9 cellular contexts compared by ENCODE assay signal in the genomic region with DNA sequence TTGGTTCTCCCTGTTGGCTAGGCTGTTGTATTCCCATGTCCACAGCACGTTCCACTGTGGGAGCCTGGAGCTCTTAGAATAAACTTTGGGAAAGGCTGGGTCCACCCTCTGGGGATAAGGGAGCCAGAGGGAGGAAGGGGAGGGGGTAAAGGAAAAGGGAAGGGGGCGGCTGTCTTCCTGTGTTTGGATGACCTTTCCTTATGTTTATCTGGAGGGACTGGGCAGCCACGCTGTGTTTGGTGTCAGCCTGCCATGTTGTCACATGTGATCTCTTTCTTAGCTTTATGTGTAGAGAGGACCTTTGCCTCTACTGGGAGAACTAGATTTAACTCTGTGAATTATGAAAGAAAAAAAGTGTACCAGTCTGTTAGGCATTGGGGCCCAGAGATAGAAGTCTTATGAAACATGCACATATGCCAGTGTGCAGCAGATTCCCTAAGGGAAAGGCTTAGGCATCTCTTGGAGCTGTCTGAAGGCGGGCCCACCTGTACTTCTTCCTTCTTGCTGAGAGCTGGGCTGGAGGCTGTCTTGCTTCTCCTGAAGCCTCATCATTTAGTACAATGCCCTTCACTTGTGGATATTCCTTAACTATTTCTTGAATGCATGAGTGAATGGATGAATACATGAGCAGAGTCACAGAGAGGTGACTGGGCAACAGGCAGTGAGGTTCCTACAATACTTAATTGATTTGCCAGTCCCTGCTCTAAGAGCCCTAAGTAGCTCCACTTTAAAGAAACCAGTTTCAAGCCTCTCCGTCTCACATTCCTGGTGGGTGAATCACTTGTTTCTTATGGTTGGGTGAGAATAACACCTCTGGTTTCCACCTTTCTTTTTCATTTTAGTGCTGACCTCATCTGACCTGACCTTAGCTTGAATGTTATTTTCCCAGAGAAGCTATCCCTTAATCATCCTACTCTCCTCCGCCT.
DNase-seq lines count a peak whose midpoint lies in the region; ATAC-seq and TF ChIP-seq lines count a peak whose summit lies in the region.
"Had no signal": no experiment of that assay in that cellular context is flagged by ENCODE, and none has a peak within 500 bp of the region (broad histone marks: within the 10 kb centered on the region; RNA-seq: fewer than 3 reads in every experiment).

No MANE protein-coding gene starts in this region.

- no peak for TF ChIP-seq CTCF in MCF 10A (IDR thresholded peaks at IDR 0.05; ENCODE audit: unreplicated experiment)
- TF ChIP-seq CTCF in thyroid gland (IDR thresholded peaks at IDR 0.05), result no peak

- no peak overlapping the region for H3K4me3 ChIP-seq in HUES48 (ENCODE audit: low read depth, low read length)
- H3K4me3 ChIP-seq in thyroid gland (replicated peaks in 1 of 3), result no peak overlapping the region
- H3K4me3 ChIP-seq: cardiac muscle cell had no signal

- no peaks in the 10 kb centered on the region for H3K27me3 ChIP-seq in HUES48 (ENCODE audit: control insufficient read depth, insufficient read depth, low read length)
- no peaks in the 10 kb centered on the region for H3K27me3 ChIP-seq in thyroid gland
- H3K27me3 ChIP-seq: cardiac muscle cell had no signal

- peak in 1 of 2 donors; percentile 11 for TF ChIP-seq POLR2A in thyroid gland (IDR thresholded peaks at IDR 0.05)

- WGBS in thyroid gland, 2 donors, result 60 to 64% methylated on average over 6 of the region's 6 CpGs

- H3K36me3 ChIP-seq in HUES48 (ENCODE audit: control insufficient read depth, insufficient read depth, low read length) (no peaks in the 10 kb centered on the region), thyroid gland (no peaks in the 10 kb centered on the region)
- H3K36me3 ChIP-seq: cardiac muscle cell had no signal

- H3K9ac ChIP-seq in HUES48 (ENCODE audit: low read depth, low read length), result no peak overlapping the region

- H3K27ac ChIP-seq in HUES48 (ENCODE audit: low read depth, low read length) (peak overlapping the region; percentile 74), thyroid gland (peak overlapping the region; percentile 40 to 90 (median 76))
- H3K27ac ChIP-seq: cardiac muscle cell had no signal

- no peaks in the 10 kb centered on the region for H3K27me3 Mint-ChIP-seq in MCF 10A (ENCODE audit: insufficient read depth, unreplicated experiment)

- H3K9me3 ChIP-seq in HUES48 (ENCODE audit: control insufficient read depth, insufficient read depth, low read length), result no peaks in the 10 kb centered on the region
- no peaks in the 10 kb centered on the region for H3K9me3 ChIP-seq in thyroid gland

- no peaks in the 10 kb centered on the region for H3K9me3 Mint-ChIP-seq in MCF 10A (ENCODE audit: unreplicated experiment)

- CTCF ChIA-PET in MCF 10A (lab: Yijun Ruan, JAX), result interaction anchor here (0.6 to 5.3 kb wide), 9 partner anchors 18 to 853 kb away, joined by 3 to 40 read pairs (median 3); a partner anchor contains a TSS

- H3K4me3 Mint-ChIP-seq in MCF 10A (ENCODE audit: unreplicated experiment), result no peak overlapping the region

- H3K4me1 Mint-ChIP-seq in MCF 10A (ENCODE audit: insufficient read depth, unreplicated experiment), result peaks cover 30% of the 10 kb centered on the region

- ATAC-seq in left colon (no peak), HG03095 (IDR thresholded peaks at IDR 0.05; ENCODE audit: unreplicated experiment) (no peak)

- peak; percentile 91 for DNase-seq in MCF 10A (ENCODE audit: unreplicated experiment)
- peak; percentile 93 for DNase-seq in islet precursor cell
- DNase-seq in thyroid gland, result peak; percentile 50 to 56
- DNase-seq in left colon, result no peak
- DNase-seq in foreskin melanocyte, result no peak
- no peak for DNase-seq in SHP77 (lab: John Stamatoyannopoulos, UW)

- peak overlapping the region; percentile 92 for H3K27ac Mint-ChIP-seq in MCF 10A (ENCODE audit: low read depth, unreplicated experiment)

- peaks cover 14% of the 10 kb centered on the region; the same call in 1 of the 2 replicates for H3K4me1 ChIP-seq in HUES48 (ENCODE audit: control insufficient read depth, insufficient read depth, low read length)
- H3K4me1 ChIP-seq in thyroid gland, result peaks cover 22 to 35% of the 10 kb centered on the region in 2 donors

- POLR2A ChIA-PET in MCF 10A (lab: Yijun Ruan, JAX), result interaction anchor here (0.7 to 6.5 kb wide), 18 partner anchors 12 to 118 kb away, joined by 3 to 60 read pairs (median 4); a partner anchor contains a TSS

- intact Hi-C loops in MCF 10A (cut with micrococcal nuclease) (no loop called here), thyroid gland (cut with DNase I) (no loop called here), left colon (cut with DNase I, micrococcal nuclease) (no loop called here)

- BruUV-seq in MCF 10A (replicated peaks; lab: Mats Ljungman, UMichigan), result no TSS peak

- no peaks in the 10 kb centered on the region for H3K36me3 Mint-ChIP-seq in MCF 10A (ENCODE audit: insufficient read depth, unreplicated experiment)

Comparison
In these comparisons a context has a peak if more than half of its experiments do, and no peak if none do; other contexts are left out.
1. DNase-seq: peak in MCF 10A (single experiment), islet precursor cell (single experiment) and thyroid gland (2 of 2); none in left colon (0 of 2), foreskin melanocyte (single experiment) and SHP77 (0 of 2).